Comparison of ENCODE assay signal across 17 cellular contexts in genomic region chr2:47259829-47260228, GRCh38.
"Had no signal": no experiment of that assay in that cellular context is flagged by ENCODE, and none has a peak within 500 bp of the region (broad histone marks: within the 10 kb centered on the region; RNA-seq: fewer than 3 reads in every experiment).

No MANE protein-coding gene starts in this region.

- H3K36me3 Mint-ChIP-seq: activated naive CD4-positive, alpha-beta T cell treated with anti-CD3 and anti-CD28 coated beads, Interleukin-2, amount 50 U/mL, for 24 hours; neural progenitor cell had no signal

- H3K4me2 ChIP-seq: neural progenitor cell had no signal

- H3K4me3 Mint-ChIP-seq: activated naive CD4-positive, alpha-beta T cell treated with anti-CD3 and anti-CD28 coated beads, Interleukin-2, amount 50 U/mL, for 24 hours; neural progenitor cell had no signal

- H3K4me3 ChIP-seq: breast epithelium, gastrocnemius medialis, neural progenitor cell, ovary, psoas muscle, skin epidermis, tibial artery, uterus had no signal

- H3K27ac Mint-ChIP-seq: activated naive CD4-positive, alpha-beta T cell treated with anti-CD3 and anti-CD28 coated beads, Interleukin-2, amount 50 U/mL, for 24 hours had no signal

- H3K9me3 ChIP-seq: breast epithelium, gastrocnemius medialis, ovary, psoas muscle, tibial artery, uterus had no signal

- H2AFZ ChIP-seq: neural progenitor cell had no signal

- H3K4me1 ChIP-seq: breast epithelium, gastrocnemius medialis, psoas muscle, tibial artery, uterus had no signal

- H3K9ac ChIP-seq: neural progenitor cell had no signal

- H3K4me1 Mint-ChIP-seq: activated naive CD4-positive, alpha-beta T cell treated with anti-CD3 and anti-CD28 coated beads, Interleukin-2, amount 50 U/mL, for 24 hours had no signal

- DNase-seq: activated CD4-positive, CD25-positive, alpha-beta regulatory T cell treated with anti-CD3 and anti-CD28 coated beads, Interleukin-2, amount 50 U/mL, for 72 hours; activated gamma-delta T cell; cortex of kidney; effector CD8-positive, alpha-beta T cell; gastrocnemius medialis; head of caudate nucleus; ovary; psoas muscle; right cardiac atrium; stimulated activated naive CD8-positive, alpha-beta T cell treated with anti-CD3 and anti-CD28 coated beads, Interleukin-15, Interleukin-2, amounts not matched to agents 100 U/mL and 50 U/mL, for 24 hours; substantia nigra; tibial artery; uterus had no signal

- H3K36me3 ChIP-seq: breast epithelium, gastrocnemius medialis, neural progenitor cell, ovary, tibial artery, uterus had no signal

- H3K27me3 ChIP-seq: breast epithelium, gastrocnemius medialis, ovary, tibial artery, uterus had no signal

- H3K27ac ChIP-seq: breast epithelium, gastrocnemius medialis, neural progenitor cell, ovary, psoas muscle, skin epidermis, tibial artery, uterus had no signal

- H3K9me3 Mint-ChIP-seq: activated naive CD4-positive, alpha-beta T cell treated with anti-CD3 and anti-CD28 coated beads, Interleukin-2, amount 50 U/mL, for 24 hours; neural progenitor cell had no signal

- H3K27me3 Mint-ChIP-seq: activated naive CD4-positive, alpha-beta T cell treated with anti-CD3 and anti-CD28 coated beads, Interleukin-2, amount 50 U/mL, for 24 hours had no signal
